ENCODE assay signal across 9 cellular contexts in the genomic region with DNA sequence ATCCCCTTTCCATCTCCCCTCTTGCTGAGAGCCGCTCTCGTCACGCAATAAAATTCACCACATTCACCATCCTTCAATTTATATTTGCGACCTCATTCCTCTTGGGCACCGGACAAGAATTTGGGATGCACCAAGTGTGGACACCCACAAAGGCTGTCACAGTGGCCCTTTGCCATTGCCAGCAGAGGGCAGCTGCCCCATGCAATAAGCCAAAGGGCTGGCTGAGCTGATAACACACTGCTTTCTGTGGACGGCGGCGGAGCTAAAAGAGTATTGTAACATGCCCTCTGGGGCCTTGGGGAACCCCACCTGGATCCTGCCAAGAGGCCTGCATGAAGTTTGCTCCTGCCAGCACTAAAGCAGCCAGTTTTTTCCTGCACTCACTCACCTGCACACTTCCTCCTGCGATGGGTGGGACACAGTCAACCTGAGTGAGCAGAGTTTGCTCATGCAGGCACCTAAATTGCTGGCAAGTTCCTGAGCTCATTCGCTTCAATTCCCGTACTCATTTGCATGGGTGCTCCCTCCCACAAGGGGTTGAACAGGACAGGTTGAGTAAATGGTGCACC.
DNase-seq lines count a peak whose midpoint lies in the region; ATAC-seq and TF ChIP-seq lines count a peak whose summit lies in the region.
"Had no signal": no experiment of that assay in that cellular context is flagged by ENCODE, and none has a peak within 500 bp of the region (broad histone marks: within the 10 kb centered on the region; RNA-seq: fewer than 3 reads in every experiment).

No MANE protein-coding gene starts in this region.

- H3K9me3 ChIP-seq in right lobe of liver (no peaks in the 10 kb centered on the region), uterus (no peaks in the 10 kb centered on the region)

- TF ChIP-seq EP300 in Ishikawa (IDR thresholded peaks at IDR 0.05; ENCODE audit: borderline replicate concordance): no peak

- H3K36me3 ChIP-seq in right lobe of liver: no peaks in the 10 kb centered on the region
- no peaks in the 10 kb centered on the region for H3K36me3 ChIP-seq in uterus

- ATAC-seq in right lobe of liver (peak; percentile 88 to 99 (median 98)), GM21529 (IDR thresholded peaks at IDR 0.05; ENCODE audit: unreplicated experiment) (no peak), HG02610 (IDR thresholded peaks at IDR 0.05; ENCODE audit: unreplicated experiment) (no peak)

- TF ChIP-seq CTCF in AG10803 (conservative IDR thresholded peaks at IDR 0.05; ENCODE audit: low read length): peak; percentile 45
- peak; percentile 55 to 66 (median 59) for TF ChIP-seq CTCF in right lobe of liver (IDR thresholded peaks at IDR 0.05)
- no peak for TF ChIP-seq CTCF in uterus (IDR thresholded peaks at IDR 0.05)

- 88% methylated on average over 5 of the region's 11 CpGs for WGBS in right lobe of liver (ENCODE audit: insufficient coverage, low coverage, low lambda C conversion rate, missing lambda C conversion rate)

- H3K27ac ChIP-seq in right lobe of liver (no peak overlapping the region), uterus (no peak overlapping the region)

- peak; percentile 8 for DNase-seq in AG10803 (ENCODE audit: low read depth)
- DNase-seq in dermis blood vessel endothelial cell: peak; percentile 23
- DNase-seq in right lobe of liver: peak; percentile 60 to 69 (median 63)
- no peak for DNase-seq in activated naive CD4-positive, alpha-beta T cell (lab: John Stamatoyannopoulos, UW)
- DNase-seq in uterus: no peak
- DNase-seq: activated CD4-positive, alpha-beta T cell treated with anti-CD3 and anti-CD28 coated beads, Interleukin-2, amount 50 U/mL, for 1 hour had no signal

- TF ChIP-seq POLR2A in right lobe of liver (IDR thresholded peaks at IDR 0.05) (no peak), uterus (IDR thresholded peaks at IDR 0.05) (no peak)

- H3K4me1 ChIP-seq in right lobe of liver (no peaks in the 10 kb centered on the region), uterus (no peaks in the 10 kb centered on the region)

- peak; percentile 38; the same call in 1 of the 2 replicates for TF ChIP-seq RAD21 in Ishikawa (IDR thresholded peaks at IDR 0.05; ENCODE audit: low read depth)

- H3K4me3 ChIP-seq in AG10803 (ENCODE audit: low read length): no peak overlapping the region
- no peak overlapping the region for H3K4me3 ChIP-seq in right lobe of liver
- no peak overlapping the region for H3K4me3 ChIP-seq in uterus

- intact Hi-C loops in right lobe of liver (cut with DNase I): no loop called here
- intact Hi-C loops in uterus (cut with DNase I; ENCODE audit: low total_unique reads): no loop called here

- H3K27me3 ChIP-seq in right lobe of liver (no peaks in the 10 kb centered on the region), uterus (no peaks in the 10 kb centered on the region)

TF ChIP-seq in Ishikawa, 13 proteins besides CTCF, POLR2A, EP300 and RAD21:
- TF ChIP-seq TAF1 (IDR thresholded peaks at IDR 0.05; ENCODE audit: low read depth) (no peak), EGR1 (IDR thresholded peaks at IDR 0.05) (no peak), TCF12 (IDR thresholded peaks at IDR 0.05; ENCODE audit: low read depth) (no peak), REST (IDR thresholded peaks at IDR 0.05; ENCODE audit: low read depth) (no peak), CEBPB (IDR thresholded peaks at IDR 0.05) (no peak), NFIC (IDR thresholded peaks at IDR 0.05) (no peak), TEAD4 (IDR thresholded peaks at IDR 0.05) (no peak), YY1 (IDR thresholded peaks at IDR 0.05; ENCODE audit: low read depth) (no peak), FOXM1 (IDR thresholded peaks at IDR 0.05; ENCODE audit: borderline replicate concordance, low read depth) (no peak), CREB1 (IDR thresholded peaks at IDR 0.05; ENCODE audit: low read depth) (no peak), ZBTB7A (IDR thresholded peaks at IDR 0.05; ENCODE audit: low read depth) (no peak)
- TF ChIP-seq, protein P1, sequence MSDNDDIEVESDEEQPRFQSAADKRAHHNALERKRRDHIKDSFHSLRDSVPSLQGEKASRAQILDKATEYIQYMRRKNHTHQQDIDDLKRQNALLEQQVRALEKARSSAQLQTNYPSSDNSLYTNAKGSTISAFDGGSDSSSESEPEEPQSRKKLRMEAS (IDR thresholded peaks at IDR 0.05): no peak
- TF ChIP-seq, protein P2, sequence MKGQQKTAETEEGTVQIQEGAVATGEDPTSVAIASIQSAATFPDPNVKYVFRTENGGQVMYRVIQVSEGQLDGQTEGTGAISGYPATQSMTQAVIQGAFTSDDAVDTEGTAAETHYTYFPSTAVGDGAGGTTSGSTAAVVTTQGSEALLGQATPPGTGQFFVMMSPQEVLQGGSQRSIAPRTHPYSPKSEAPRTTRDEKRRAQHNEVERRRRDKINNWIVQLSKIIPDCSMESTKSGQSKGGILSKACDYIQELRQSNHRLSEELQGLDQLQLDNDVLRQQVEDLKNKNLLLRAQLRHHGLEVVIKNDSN (IDR thresholded peaks at IDR 0.05): no peak
TF ChIP-seq in Ishikawa: peak in this region for 0.

Comparison
In these comparisons a context has a peak if more than half of its experiments do, and no peak if none do; other contexts are left out.
1. DNase-seq: peak in AG10803 (single experiment), dermis blood vessel endothelial cell (single experiment) and right lobe of liver (3 of 3); none in activated naive CD4-positive, alpha-beta T cell (0 of 4) and uterus (0 of 2).
2. CTCF ChIP-seq: peak in AG10803 (single experiment) and right lobe of liver (4 of 4); none in uterus (0 of 4).
3. ATAC-seq: peak in right lobe of liver (4 of 4); none in GM21529 (single experiment) and HG02610 (single experiment).